Comparison of ENCODE assay signal across 39 cellular contexts in the genomic region with DNA sequence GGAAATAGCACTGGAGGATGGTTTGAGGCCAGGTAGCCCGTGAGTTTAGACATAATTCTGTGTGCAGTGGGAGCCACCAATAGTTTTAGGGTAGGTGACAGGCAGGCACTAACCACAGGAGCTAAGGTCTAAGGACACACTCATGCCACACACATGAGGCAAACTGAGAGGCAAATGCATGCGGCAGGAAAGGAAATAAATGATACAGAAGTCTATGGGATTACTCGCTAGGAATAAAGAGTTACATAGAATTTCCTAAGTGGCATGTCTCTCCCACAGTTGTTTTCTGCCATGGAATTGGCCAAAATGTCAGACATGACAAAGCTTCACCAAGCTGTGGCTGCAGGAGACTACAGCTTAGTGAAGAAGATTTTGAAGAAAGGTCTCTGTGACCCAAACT. TPM values are rescaled to one million over a fixed set of nuclear protein-coding genes. Genes with fewer than 3 reads are reported as not detected.
"Had no signal": no experiment of that assay in that cellular context is flagged by ENCODE, and none has a peak within 500 bp of the region (broad histone marks: within the 10 kb centered on the region; RNA-seq: fewer than 3 reads in every experiment).

No MANE protein-coding gene starts in this region.

- H3K27me3 ChIP-seq: MG63 had no signal

- H3K4me2 ChIP-seq: KMS-11 had no signal

- H3K36me3 ChIP-seq: MG63 had no signal

- H3K9me3 ChIP-seq: MG63 had no signal

- H3K9ac ChIP-seq: KMS-11 had no signal

- DNase-seq: Karpas-422, Kasumi-1, MG63, MM.1S, MV-4-11, NCI-H1048, NCI-H1092, NCI-H1092 treated with DMSO at 0.1 percent for 48 hours, NCI-H1105, NCI-H1105 treated with DMSO at 0.1 percent for 48 hours, NCI-H1417, NCI-H1417 treated with DMSO at 0.1 percent for 48 hours, NCI-H1436, NCI-H1436 treated with DMSO at 0.1 percent for 48 hours, NCI-H146, NCI-H1694, NCI-H1694 treated with DMSO at 0.1 percent for 48 hours, NCI-H187, NCI-H187 treated with DMSO at 0.1 percent for 48 hours, NCI-H1930, NCI-H2029, NCI-H2029 treated with DMSO at 0.1 percent for 48 hours, NCI-H2081, NCI-H2081 treated with DMSO at 0.1 percent for 48 hours, NCI-H2107, NCI-H2171, NCI-H2171 treated with DMSO at 0.1 percent for 48 hours, NCI-H2227 treated with DMSO at 0.1 percent for 48 hours, NCI-H226, NCI-H345, NCI-H446, NCI-H446 treated with DMSO at 0.1 percent for 48 hours, NCI-H510A, NCI-H510A treated with DMSO at 0.1 percent for 48 hours had no signal

- H3K4me3 ChIP-seq: MG63 had no signal

- H3K27ac ChIP-seq: KMS-11 had no signal

RNA-seq across cellular contexts. Expression of gene ANKRD66, which starts 4.9 kb away (rescaled TPM):
- total RNA-seq: LHCN-M2, M059J, MCF 10A, NCI-H460 had no signal

RNA-seq across cellular contexts. Expression of gene PLA2G7, which starts 16.5 kb away (rescaled TPM):
- total RNA-seq: LHCN-M2, MCF 10A had no signal

RNA-seq across cellular contexts. Expression of gene MEP1A, which starts 41.5 kb away (rescaled TPM):
- total RNA-seq: LHCN-M2, M059J, MCF 10A, NCI-H460 had no signal
